In the genomic region with DNA sequence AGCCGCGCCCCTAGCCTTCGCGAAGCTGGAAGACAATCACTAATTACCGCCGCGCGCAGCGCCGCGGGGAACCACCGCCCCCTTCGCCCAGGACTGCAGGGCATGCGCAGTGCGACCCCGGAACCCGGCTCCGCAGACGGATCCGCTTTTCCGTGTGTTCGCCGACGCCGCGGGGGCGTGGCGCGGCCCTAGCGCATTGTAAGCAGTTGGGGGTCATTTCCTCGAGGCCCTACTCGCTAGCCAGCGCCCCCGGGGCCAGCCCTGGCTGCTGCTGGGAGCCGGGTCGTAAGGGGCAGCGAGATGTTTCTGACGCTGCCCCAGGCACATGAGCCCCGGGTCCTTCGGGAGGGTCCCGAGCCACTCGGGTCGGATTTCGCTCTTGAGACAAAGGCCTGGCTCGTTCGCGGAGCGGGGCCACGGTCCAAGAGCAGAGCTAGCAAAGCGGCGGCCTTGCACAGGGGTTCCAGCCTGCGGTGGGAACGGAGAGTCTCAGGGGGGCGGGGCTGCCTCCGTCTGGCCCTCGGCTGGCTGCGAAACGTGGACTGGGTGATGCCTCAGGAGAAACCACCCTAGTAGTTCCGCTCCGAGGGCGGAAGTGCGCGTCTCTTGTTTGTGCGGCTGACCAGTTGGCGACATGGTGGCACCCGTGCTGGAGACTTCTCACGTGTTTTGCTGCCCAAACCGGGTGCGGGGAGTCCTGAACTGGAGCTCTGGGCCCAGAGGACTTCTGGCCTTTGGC, we compare ENCODE assay signal across 1 cellular context.
TF ChIP-seq lines count a peak whose summit lies in the region.

A gene with protein sequence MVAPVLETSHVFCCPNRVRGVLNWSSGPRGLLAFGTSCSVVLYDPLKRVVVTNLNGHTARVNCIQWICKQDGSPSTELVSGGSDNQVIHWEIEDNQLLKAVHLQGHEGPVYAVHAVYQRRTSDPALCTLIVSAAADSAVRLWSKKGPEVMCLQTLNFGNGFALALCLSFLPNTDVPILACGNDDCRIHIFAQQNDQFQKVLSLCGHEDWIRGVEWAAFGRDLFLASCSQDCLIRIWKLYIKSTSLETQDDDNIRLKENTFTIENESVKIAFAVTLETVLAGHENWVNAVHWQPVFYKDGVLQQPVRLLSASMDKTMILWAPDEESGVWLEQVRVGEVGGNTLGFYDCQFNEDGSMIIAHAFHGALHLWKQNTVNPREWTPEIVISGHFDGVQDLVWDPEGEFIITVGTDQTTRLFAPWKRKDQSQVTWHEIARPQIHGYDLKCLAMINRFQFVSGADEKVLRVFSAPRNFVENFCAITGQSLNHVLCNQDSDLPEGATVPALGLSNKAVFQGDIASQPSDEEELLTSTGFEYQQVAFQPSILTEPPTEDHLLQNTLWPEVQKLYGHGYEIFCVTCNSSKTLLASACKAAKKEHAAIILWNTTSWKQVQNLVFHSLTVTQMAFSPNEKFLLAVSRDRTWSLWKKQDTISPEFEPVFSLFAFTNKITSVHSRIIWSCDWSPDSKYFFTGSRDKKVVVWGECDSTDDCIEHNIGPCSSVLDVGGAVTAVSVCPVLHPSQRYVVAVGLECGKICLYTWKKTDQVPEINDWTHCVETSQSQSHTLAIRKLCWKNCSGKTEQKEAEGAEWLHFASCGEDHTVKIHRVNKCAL (plus strand): TSS at position 600 of the 739 bp plus-strand sequence. CDS start 35 bp downstream, at position 635.
A gene with protein sequence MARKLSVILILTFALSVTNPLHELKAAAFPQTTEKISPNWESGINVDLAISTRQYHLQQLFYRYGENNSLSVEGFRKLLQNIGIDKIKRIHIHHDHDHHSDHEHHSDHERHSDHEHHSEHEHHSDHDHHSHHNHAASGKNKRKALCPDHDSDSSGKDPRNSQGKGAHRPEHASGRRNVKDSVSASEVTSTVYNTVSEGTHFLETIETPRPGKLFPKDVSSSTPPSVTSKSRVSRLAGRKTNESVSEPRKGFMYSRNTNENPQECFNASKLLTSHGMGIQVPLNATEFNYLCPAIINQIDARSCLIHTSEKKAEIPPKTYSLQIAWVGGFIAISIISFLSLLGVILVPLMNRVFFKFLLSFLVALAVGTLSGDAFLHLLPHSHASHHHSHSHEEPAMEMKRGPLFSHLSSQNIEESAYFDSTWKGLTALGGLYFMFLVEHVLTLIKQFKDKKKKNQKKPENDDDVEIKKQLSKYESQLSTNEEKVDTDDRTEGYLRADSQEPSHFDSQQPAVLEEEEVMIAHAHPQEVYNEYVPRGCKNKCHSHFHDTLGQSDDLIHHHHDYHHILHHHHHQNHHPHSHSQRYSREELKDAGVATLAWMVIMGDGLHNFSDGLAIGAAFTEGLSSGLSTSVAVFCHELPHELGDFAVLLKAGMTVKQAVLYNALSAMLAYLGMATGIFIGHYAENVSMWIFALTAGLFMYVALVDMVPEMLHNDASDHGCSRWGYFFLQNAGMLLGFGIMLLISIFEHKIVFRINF (minus strand): TSS at position 41 of the 739 bp plus-strand sequence. CDS start 2,333 bp downstream, outside the sequence.

TF ChIP-seq in K562, 482 proteins besides CTCF, POLR2A, EP300 and RAD21 (continued from another document and continues in another):
- TF ChIP-seq, protein P1, sequence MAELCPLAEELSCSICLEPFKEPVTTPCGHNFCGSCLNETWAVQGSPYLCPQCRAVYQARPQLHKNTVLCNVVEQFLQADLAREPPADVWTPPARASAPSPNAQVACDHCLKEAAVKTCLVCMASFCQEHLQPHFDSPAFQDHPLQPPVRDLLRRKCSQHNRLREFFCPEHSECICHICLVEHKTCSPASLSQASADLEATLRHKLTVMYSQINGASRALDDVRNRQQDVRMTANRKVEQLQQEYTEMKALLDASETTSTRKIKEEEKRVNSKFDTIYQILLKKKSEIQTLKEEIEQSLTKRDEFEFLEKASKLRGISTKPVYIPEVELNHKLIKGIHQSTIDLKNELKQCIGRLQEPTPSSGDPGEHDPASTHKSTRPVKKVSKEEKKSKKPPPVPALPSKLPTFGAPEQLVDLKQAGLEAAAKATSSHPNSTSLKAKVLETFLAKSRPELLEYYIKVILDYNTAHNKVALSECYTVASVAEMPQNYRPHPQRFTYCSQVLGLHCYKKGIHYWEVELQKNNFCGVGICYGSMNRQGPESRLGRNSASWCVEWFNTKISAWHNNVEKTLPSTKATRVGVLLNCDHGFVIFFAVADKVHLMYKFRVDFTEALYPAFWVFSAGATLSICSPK (IDR thresholded peaks at IDR 0.05; ENCODE audit: borderline replicate concordance) = no peak
- TF ChIP-seq TAF1 (IDR thresholded peaks at IDR 0.05; ENCODE audit: control insufficient read depth, extremely low read depth, insufficient read depth, low read length, severe bottlenecking) (peak; percentile 82), CBX3 (IDR thresholded peaks at IDR 0.05; ENCODE audit: borderline replicate concordance in 1 of 2, low read length in 2 of 2) (peak in 1 of 2 experiments; percentile 61; a peak in 1 of 3 replicates), ZSCAN32 (CRISPR knock-in tag; IDR thresholded peaks at IDR 0.05) (no peak), SMARCE1 (IDR thresholded peaks at IDR 0.05) (peak; percentile 9; the same call in 1 of the 2 replicates), SMC3 (conservative IDR thresholded peaks at IDR 0.05; ENCODE audit: insufficient read depth, low read depth, low read length) (no peak), ZNF175 (CRISPR knock-in tag; IDR thresholded peaks at IDR 0.05; ENCODE audit: low read depth) (0 out of 2 replicates have a peak, but pooled peaks have one; percentile 56), SAFB2 (IDR thresholded peaks at IDR 0.05; ENCODE audit: borderline replicate concordance, low read depth, low read length, severe bottlenecking) (no peak), WHSC1 (IDR thresholded peaks at IDR 0.05; ENCODE audit: low read length) (no peak), HIVEP1 (CRISPR knock-in tag; IDR thresholded peaks at IDR 0.05) (no peak), ZNF282 (CRISPR knock-in tag; IDR thresholded peaks at IDR 0.05) (no peak), HDAC8 (tag; IDR thresholded peaks at IDR 0.05) (0 out of 2 replicates have a peak, but pooled peaks have one; percentile 66), NFIX (CRISPR knock-in tag; IDR thresholded peaks at IDR 0.05; ENCODE audit: low read depth) (no peak), CCNT2 (IDR thresholded peaks at IDR 0.05; ENCODE audit: borderline replicate concordance, extremely low read depth, insufficient read length, low read depth, low read length) (peak; percentile 78), PHF20 (IDR thresholded peaks at IDR 0.05; ENCODE audit: partially characterized antibody) (peak; percentile 74), HCFC1 (IDR thresholded peaks at IDR 0.05; ENCODE audit: low read depth, low read length) (peak; percentile 75), ESRRA (IDR thresholded peaks at IDR 0.05; ENCODE audit: borderline replicate concordance, low read depth) (0 out of 2 replicates have a peak, but pooled peaks have one; percentile 38), ZNF695 (CRISPR knock-in tag; IDR thresholded peaks at IDR 0.05) (0 out of 2 replicates have a peak, but pooled peaks have one; percentile 10), GTF2F1 (IDR thresholded peaks at IDR 0.05; ENCODE audit: low read depth, low read length) (peak; percentile 60; the same call in 1 of the 2 replicates), CBX1 (IDR thresholded peaks at IDR 0.05; ENCODE audit: low read depth) (peak; percentile 91)
- TF ChIP-seq, protein P2, sequence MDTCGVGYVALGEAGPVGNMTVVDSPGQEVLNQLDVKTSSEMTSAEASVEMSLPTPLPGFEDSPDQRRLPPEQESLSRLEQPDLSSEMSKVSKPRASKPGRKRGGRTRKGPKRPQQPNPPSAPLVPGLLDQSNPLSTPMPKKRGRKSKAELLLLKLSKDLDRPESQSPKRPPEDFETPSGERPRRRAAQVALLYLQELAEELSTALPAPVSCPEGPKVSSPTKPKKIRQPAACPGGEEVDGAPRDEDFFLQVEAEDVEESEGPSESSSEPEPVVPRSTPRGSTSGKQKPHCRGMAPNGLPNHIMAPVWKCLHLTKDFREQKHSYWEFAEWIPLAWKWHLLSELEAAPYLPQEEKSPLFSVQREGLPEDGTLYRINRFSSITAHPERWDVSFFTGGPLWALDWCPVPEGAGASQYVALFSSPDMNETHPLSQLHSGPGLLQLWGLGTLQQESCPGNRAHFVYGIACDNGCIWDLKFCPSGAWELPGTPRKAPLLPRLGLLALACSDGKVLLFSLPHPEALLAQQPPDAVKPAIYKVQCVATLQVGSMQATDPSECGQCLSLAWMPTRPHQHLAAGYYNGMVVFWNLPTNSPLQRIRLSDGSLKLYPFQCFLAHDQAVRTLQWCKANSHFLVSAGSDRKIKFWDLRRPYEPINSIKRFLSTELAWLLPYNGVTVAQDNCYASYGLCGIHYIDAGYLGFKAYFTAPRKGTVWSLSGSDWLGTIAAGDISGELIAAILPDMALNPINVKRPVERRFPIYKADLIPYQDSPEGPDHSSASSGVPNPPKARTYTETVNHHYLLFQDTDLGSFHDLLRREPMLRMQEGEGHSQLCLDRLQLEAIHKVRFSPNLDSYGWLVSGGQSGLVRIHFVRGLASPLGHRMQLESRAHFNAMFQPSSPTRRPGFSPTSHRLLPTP (IDR thresholded peaks at IDR 0.05; ENCODE audit: borderline replicate concordance, extremely low read depth, insufficient read length) = no peak
- TF ChIP-seq, protein P3, sequence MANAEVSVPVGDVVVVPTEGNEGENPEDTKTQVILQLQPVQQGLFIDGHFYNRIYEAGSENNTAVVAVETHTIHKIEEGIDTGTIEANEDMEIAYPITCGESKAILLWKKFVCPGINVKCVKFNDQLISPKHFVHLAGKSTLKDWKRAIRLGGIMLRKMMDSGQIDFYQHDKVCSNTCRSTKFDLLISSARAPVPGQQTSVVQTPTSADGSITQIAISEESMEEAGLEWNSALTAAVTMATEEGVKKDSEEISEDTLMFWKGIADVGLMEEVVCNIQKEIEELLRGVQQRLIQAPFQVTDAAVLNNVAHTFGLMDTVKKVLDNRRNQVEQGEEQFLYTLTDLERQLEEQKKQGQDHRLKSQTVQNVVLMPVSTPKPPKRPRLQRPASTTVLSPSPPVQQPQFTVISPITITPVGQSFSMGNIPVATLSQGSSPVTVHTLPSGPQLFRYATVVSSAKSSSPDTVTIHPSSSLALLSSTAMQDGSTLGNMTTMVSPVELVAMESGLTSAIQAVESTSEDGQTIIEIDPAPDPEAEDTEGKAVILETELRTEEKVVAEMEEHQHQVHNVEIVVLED (CRISPR knock-in tag; IDR thresholded peaks at IDR 0.05) = peak; percentile 11; the same call in 1 of the 2 replicates
- TF ChIP-seq, protein P4, sequence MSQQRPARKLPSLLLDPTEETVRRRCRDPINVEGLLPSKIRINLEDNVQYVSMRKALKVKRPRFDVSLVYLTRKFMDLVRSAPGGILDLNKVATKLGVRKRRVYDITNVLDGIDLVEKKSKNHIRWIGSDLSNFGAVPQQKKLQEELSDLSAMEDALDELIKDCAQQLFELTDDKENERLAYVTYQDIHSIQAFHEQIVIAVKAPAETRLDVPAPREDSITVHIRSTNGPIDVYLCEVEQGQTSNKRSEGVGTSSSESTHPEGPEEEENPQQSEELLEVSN (IDR thresholded peaks at IDR 0.05; ENCODE audit: borderline replicate concordance in 1 of 2, extremely low read depth in 1 of 2, insufficient read depth in 1 of 2, insufficient read length in 1 of 2, low read depth in 1 of 2, low read length in 1 of 2, poor library complexity in 1 of 2, severe bottlenecking in 1 of 2) = peak; percentile 90 to 97
- TF ChIP-seq, protein P5, sequence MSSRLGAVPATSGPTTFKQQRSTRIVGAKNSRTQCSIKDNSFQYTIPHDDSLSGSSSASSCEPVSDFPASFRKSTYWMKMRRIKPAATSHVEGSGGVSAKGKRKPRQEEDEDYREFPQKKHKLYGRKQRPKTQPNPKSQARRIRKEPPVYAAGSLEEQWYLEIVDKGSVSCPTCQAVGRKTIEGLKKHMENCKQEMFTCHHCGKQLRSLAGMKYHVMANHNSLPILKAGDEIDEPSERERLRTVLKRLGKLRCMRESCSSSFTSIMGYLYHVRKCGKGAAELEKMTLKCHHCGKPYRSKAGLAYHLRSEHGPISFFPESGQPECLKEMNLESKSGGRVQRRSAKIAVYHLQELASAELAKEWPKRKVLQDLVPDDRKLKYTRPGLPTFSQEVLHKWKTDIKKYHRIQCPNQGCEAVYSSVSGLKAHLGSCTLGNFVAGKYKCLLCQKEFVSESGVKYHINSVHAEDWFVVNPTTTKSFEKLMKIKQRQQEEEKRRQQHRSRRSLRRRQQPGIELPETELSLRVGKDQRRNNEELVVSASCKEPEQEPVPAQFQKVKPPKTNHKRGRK (tag; IDR thresholded peaks at IDR 0.05) = no peak
- TF ChIP-seq, protein P6, sequence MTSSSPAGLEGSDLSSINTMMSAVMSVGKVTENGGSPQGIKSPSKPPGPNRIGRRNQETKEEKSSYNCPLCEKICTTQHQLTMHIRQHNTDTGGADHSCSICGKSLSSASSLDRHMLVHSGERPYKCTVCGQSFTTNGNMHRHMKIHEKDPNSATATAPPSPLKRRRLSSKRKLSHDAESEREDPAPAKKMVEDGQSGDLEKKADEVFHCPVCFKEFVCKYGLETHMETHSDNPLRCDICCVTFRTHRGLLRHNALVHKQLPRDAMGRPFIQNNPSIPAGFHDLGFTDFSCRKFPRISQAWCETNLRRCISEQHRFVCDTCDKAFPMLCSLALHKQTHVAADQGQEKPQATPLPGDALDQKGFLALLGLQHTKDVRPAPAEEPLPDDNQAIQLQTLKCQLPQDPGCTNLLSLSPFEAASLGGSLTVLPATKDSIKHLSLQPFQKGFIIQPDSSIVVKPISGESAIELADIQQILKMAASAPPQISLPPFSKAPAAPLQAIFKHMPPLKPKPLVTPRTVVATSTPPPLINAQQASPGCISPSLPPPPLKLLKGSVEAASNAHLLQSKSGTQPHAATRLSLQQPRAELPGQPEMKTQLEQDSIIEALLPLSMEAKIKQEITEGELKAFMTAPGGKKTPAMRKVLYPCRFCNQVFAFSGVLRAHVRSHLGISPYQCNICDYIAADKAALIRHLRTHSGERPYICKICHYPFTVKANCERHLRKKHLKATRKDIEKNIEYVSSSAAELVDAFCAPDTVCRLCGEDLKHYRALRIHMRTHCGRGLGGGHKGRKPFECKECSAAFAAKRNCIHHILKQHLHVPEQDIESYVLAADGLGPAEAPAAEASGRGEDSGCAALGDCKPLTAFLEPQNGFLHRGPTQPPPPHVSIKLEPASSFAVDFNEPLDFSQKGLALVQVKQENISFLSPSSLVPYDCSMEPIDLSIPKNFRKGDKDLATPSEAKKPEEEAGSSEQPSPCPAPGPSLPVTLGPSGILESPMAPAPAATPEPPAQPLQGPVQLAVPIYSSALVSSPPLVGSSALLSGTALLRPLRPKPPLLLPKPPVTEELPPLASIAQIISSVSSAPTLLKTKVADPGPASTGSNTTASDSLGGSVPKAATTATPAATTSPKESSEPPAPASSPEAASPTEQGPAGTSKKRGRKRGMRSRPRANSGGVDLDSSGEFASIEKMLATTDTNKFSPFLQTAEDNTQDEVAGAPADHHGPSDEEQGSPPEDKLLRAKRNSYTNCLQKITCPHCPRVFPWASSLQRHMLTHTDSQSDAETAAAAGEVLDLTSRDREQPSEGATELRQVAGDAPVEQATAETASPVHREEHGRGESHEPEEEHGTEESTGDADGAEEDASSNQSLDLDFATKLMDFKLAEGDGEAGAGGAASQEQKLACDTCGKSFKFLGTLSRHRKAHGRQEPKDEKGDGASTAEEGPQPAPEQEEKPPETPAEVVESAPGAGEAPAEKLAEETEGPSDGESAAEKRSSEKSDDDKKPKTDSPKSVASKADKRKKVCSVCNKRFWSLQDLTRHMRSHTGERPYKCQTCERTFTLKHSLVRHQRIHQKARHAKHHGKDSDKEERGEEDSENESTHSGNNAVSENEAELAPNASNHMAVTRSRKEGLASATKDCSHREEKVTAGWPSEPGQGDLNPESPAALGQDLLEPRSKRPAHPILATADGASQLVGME (CRISPR knock-in tag; IDR thresholded peaks at IDR 0.05) = no peak
- TF ChIP-seq, protein P7, sequence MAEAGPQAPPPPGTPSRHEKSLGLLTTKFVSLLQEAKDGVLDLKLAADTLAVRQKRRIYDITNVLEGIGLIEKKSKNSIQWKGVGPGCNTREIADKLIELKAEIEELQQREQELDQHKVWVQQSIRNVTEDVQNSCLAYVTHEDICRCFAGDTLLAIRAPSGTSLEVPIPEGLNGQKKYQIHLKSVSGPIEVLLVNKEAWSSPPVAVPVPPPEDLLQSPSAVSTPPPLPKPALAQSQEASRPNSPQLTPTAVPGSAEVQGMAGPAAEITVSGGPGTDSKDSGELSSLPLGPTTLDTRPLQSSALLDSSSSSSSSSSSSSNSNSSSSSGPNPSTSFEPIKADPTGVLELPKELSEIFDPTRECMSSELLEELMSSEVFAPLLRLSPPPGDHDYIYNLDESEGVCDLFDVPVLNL (CRISPR knock-in tag; IDR thresholded peaks at IDR 0.05; ENCODE audit: low read depth) = peak; percentile 38
